In genomic region chr21:45704311-45705108, GRCh38 we compare ENCODE assay signal across 23 cellular contexts.
"Had no signal": no experiment of that assay in that cellular context is flagged by ENCODE, and none has a peak within 500 bp of the region (broad histone marks: within the 10 kb centered on the region; RNA-seq: fewer than 3 reads in every experiment).

No MANE protein-coding gene starts in this region.

- H3K9me3 ChIP-seq: left lung, lower lobe of right lung, neutrophil, right atrium auricular region, right lobe of liver, stomach, testis, thyroid gland, transverse colon, upper lobe of left lung, vagina had no signal

- H3K4me2 ChIP-seq: neural progenitor cell, smooth muscle cell had no signal

- DNase-seq: kidney glomerular epithelial cell; left cardiac atrium; left lung; lower lobe of right lung; mammary epithelial cell; mesenchymal stem cell; naive thymus-derived CD8-positive, alpha-beta T cell; occipital lobe; right lobe of liver; stimulated activated CD4-positive, alpha-beta T cell treated with anti-CD3 and anti-CD28 coated beads, Interleukin-1b, Interleukin-23, amount 100 ng/mL, for 48 hours; stimulated activated CD4-positive, alpha-beta T cell treated with anti-CD3 and anti-CD28 coated beads, Interleukin-4, amount 100 ng/mL, for 1 hour; stimulated activated naive B cell treated with anti-CD40 and anti-IgM and Interleukin-4, amounts not matched to agents 10 μg/mL and 1 μg/mL and 100 μg/mL, for 72 hours; stimulated activated naive CD8-positive, alpha-beta T cell treated with anti-CD3 and anti-CD28 coated beads, Interleukin-15, Interleukin-2, amounts not matched to agents 100 U/mL and 50 U/mL, for 24 hours; stomach; testis; thyroid gland; transverse colon had no signal

- H3K4me1 ChIP-seq: lower lobe of right lung, neural progenitor cell, right atrium auricular region, right lobe of liver, stomach, testis, thyroid gland, upper lobe of left lung, vagina had no signal

- H3K4me3 ChIP-seq: left lung, lower lobe of right lung, neural progenitor cell, right atrium auricular region, right lobe of liver, smooth muscle cell, stomach, testis, thyroid gland, transverse colon, upper lobe of left lung, vagina had no signal

- H3K36me3 ChIP-seq: left lung, lower lobe of right lung, neural progenitor cell, neutrophil, right atrium auricular region, right lobe of liver, stomach, thyroid gland, transverse colon, upper lobe of left lung, vagina had no signal

- ATAC-seq: left cardiac atrium; left lung; lower lobe of right lung; naive thymus-derived CD8-positive, alpha-beta T cell; stimulated activated naive B cell treated with anti-CD40 and anti-IgM and Interleukin-4, amounts not matched to agents 10 μg/mL and 1 μg/mL and 100 μg/mL, for 72 hours; stimulated activated naive CD8-positive, alpha-beta T cell treated with anti-CD3 and anti-CD28 coated beads, Interleukin-15, Interleukin-2, amounts not matched to agents 100 U/mL and 50 U/mL, for 24 hours had no signal

- H3K9ac ChIP-seq: neural progenitor cell had no signal

- H3K27me3 ChIP-seq: left lung, neural progenitor cell, neutrophil, right atrium auricular region, right lobe of liver, stomach, testis, thyroid gland, transverse colon, upper lobe of left lung, vagina had no signal

- H3K27ac ChIP-seq: left lung, lower lobe of right lung, neural progenitor cell, neutrophil, right atrium auricular region, right lobe of liver, stomach, testis, thyroid gland, transverse colon, upper lobe of left lung, vagina had no signal

- H2AFZ ChIP-seq: neural progenitor cell had no signal
